ENCODE assay signal across 12 cellular contexts in genomic region chrX:66005832-66006449, GRCh38. TPM values are rescaled to one million over a fixed set of nuclear protein-coding genes. Genes with fewer than 3 reads are reported as not detected.
DNase-seq lines count a peak whose midpoint lies in the region; ATAC-seq, FAIRE-seq and TF ChIP-seq lines count a peak whose summit lies in the region.
"Had no signal": no experiment of that assay in that cellular context is flagged by ENCODE, and none has a peak within 500 bp of the region (broad histone marks: within the 10 kb centered on the region; RNA-seq: fewer than 3 reads in every experiment).

No MANE protein-coding gene starts in this region.

- H3K4me3 ChIP-seq in BLaER1 treated with 17β-estradiol and CSF1 and Interleukin-3, amounts not matched to agents 10 nM and 100 nM = peak overlapping the region in 2 of 10 experiments; percentile 2 to 10; a peak in 2 of 20 replicates
- no peak overlapping the region for H3K4me3 ChIP-seq in K562
- H3K4me3 ChIP-seq in tibial nerve = no peak overlapping the region

- peak overlapping the region; percentile 58 to 84 (median 70) for H3K4me2 ChIP-seq in BLaER1 treated with 17β-estradiol and CSF1 and Interleukin-3, amounts not matched to agents 10 nM and 100 nM
- H3K4me2 ChIP-seq in K562 (ENCODE audit: insufficient read depth, low read length) = peak overlapping the region; percentile 53

- H3K9me1 ChIP-seq in K562 (ENCODE audit: control insufficient read depth, insufficient read depth, low read length) = no peaks in the 10 kb centered on the region

- TF ChIP-seq POLR2A in K562 (conservative IDR thresholded peaks at IDR 0.05) (no peak), tibial nerve (IDR thresholded peaks at IDR 0.05) (no peak)

- TF ChIP-seq CTCF in K562 (IDR thresholded peaks at IDR 0.05 in 2 of 3, conservative IDR thresholded peaks at IDR 0.05 in 1 of 3; ENCODE audit: insufficient read depth in 2 of 3, low read depth in 1 of 3, low read length in 3 of 3) (no peak), tibial nerve (IDR thresholded peaks at IDR 0.05) (no peak)

- H3K4me1 ChIP-seq in BLaER1 treated with 17β-estradiol and CSF1 and Interleukin-3, amounts not matched to agents 10 nM and 100 nM = peaks cover 29 to 97% (median 85%) of the 10 kb centered on the region in 10 experiments
- H3K4me1 ChIP-seq in K562 (replicated peaks in 1 of 2; ENCODE audit: control insufficient read depth in 2 of 2, insufficient read depth in 2 of 2, low read length in 2 of 2) = peaks cover 12 to 81% of the 10 kb centered on the region in 2 experiments; a peak in 4 of 5 replicates
- no peaks in the 10 kb centered on the region for H3K4me1 ChIP-seq in tibial nerve

- peak overlapping the region; percentile 34; the same call in 1 of the 2 replicates for H2AFZ ChIP-seq in K562 (ENCODE audit: low read depth, low read length)

- peaks cover 0 to 11% (median under 1%) of the 10 kb centered on the region in 11 experiments; a peak in 8 of 22 replicates for H3K27me3 ChIP-seq in BLaER1 treated with 17β-estradiol and CSF1 and Interleukin-3, amounts not matched to agents 10 nM and 100 nM
- H3K27me3 ChIP-seq in K562 (ENCODE audit: control insufficient read depth in 2 of 2, insufficient read depth in 2 of 2, low read length in 2 of 2) = no peaks in the 10 kb centered on the region
- H3K27me3 ChIP-seq in tibial nerve = peaks cover 0 to 9% of the 10 kb centered on the region in 2 donors

- CTCF ChIA-PET in K562 (lab: Yijun Ruan, JAX; ENCODE audit: low intra/inter-chr PET ratio) = no interaction called here

- in situ Hi-C loops in K562 (cut with MboI) (no loop called here), ACHN (cut with HindIII; ENCODE audit: low pct_ligation_motif_present, low pct_unique_long_range_greater_than_20kb, low sequenced_read_pairs) (no loop called here)

- 0% methylated on average over 4 of the region's 4 CpGs for WGBS in K562 (ENCODE audit: insufficient coverage, low coverage, missing lambda C conversion rate)
- WGBS in tibial nerve, 2 donors = 72 to 95% methylated on average over 4 of the region's 4 CpGs

- intact Hi-C loops in K562 (cut with micrococcal nuclease) = loop anchor here (5.0 kb wide), 2 partner anchors 79 to 309 kb away; no protein-coding TSS in a partner anchor

- H3K9me3 ChIP-seq in BLaER1 treated with 17β-estradiol and CSF1 and Interleukin-3, amounts not matched to agents 10 nM and 100 nM (replicated peaks in 1 of 11) = peaks cover 3 to 39% (median 17%) of the 10 kb centered on the region in 11 experiments; a peak in 14 of 22 replicates
- H3K9me3 ChIP-seq in K562 (replicated peaks; ENCODE audit: control insufficient read depth, insufficient read depth, low read depth, low read length) (peaks cover 2% of the 10 kb centered on the region; the same call in 1 of the 2 replicates), tibial nerve (no peaks in the 10 kb centered on the region)

- BruUV-seq in K562 (replicated peaks; lab: Mats Ljungman, UMichigan) = TSS peak; percentile 14

- 0 out of 4 replicates have a peak, but pooled peaks of 1 of the 2 experiments have one; percentile 2 for TF ChIP-seq RAD21 in K562 (CRISPR knock-in tag; conservative IDR thresholded peaks at IDR 0.05 in 1 of 2, IDR thresholded peaks at IDR 0.05 in 1 of 2)

- DNase-seq in SKM-1 (lab: John Stamatoyannopoulos, UW; ENCODE audit: unreplicated experiment) (peak; percentile 50), K562 (ENCODE audit: extremely low read depth in 1 of 4, low spot score in 3 of 4) (peak in 1 of 4 experiments; percentile 61), D341Med (ENCODE audit: low spot score) (no peak), ACHN (no peak), HT-29 (ENCODE audit: low spot score) (no peak), tibial nerve (ENCODE audit: low spot score in 2 of 2) (no peak)
- DNase-seq: effector memory CD8-positive, alpha-beta T cell; NCI-H345 had no signal

- TF ChIP-seq EP300 in K562 (IDR thresholded peaks at IDR 0.05; ENCODE audit: low read length) = peak; percentile 47; the same call in 1 of the 2 replicates
- TF ChIP-seq EP300 in tibial nerve (IDR thresholded peaks at IDR 0.05) = no peak

- H4K20me1 ChIP-seq in BLaER1 treated with 17β-estradiol and CSF1 and Interleukin-3, amounts not matched to agents 10 nM and 100 nM = no peaks in the 10 kb centered on the region
- H4K20me1 ChIP-seq in K562 (replicated peaks; ENCODE audit: control insufficient read depth, insufficient read depth, low read length) = no peaks in the 10 kb centered on the region

- H3K27ac ChIP-seq in BLaER1 treated with 17β-estradiol and CSF1 and Interleukin-3, amounts not matched to agents 10 nM and 100 nM = peak overlapping the region; percentile 21 to 88 (median 80); a peak in 21 of 22 replicates
- H3K27ac ChIP-seq in K562 (ENCODE audit: extremely low read depth, low read depth, low read length) = peak overlapping the region; percentile 90
- no peak overlapping the region for H3K27ac ChIP-seq in tibial nerve

- no peak for FAIRE-seq in K562 (lab: Jason Lieb, UNC)
- FAIRE-seq: islet of Langerhans, RCC 7860 had no signal

- H3K36me3 ChIP-seq in BLaER1 treated with 17β-estradiol and CSF1 and Interleukin-3, amounts not matched to agents 10 nM and 100 nM = peaks cover 0 to 6% (median 0%) of the 10 kb centered on the region in 11 experiments; a peak in 1 of 22 replicates
- H3K36me3 ChIP-seq in K562 (ENCODE audit: control insufficient read depth, insufficient read depth, low read length) = peaks cover 3% of the 10 kb centered on the region; the same call in 2 of the 3 replicates
- no peaks in the 10 kb centered on the region for H3K36me3 ChIP-seq in tibial nerve

- peak overlapping the region in 8 of 11 experiments; percentile 44 to 78 (median 69); a peak in 13 of 22 replicates for H3K9ac ChIP-seq in BLaER1 treated with 17β-estradiol and CSF1 and Interleukin-3, amounts not matched to agents 10 nM and 100 nM
- H3K9ac ChIP-seq in K562 (ENCODE audit: insufficient read depth in 1 of 2, low read depth in 2 of 2, low read length in 2 of 2) = peak overlapping the region in 1 of 2 experiments; percentile 66; a peak in 2 of 4 replicates

- POLR2A ChIA-PET in K562 (lab: Yijun Ruan, JAX) = interaction anchor here (0.6 to 2.0 kb wide), 7 partner anchors 8 to 33 kb away, joined by 3 to 9 read pairs (median 4); no protein-coding TSS in a partner anchor

- ATAC-seq in GM18511 (IDR thresholded peaks at IDR 0.05; ENCODE audit: unreplicated experiment) = peak; percentile 34
- ATAC-seq in K562 = peak; percentile 8
- ATAC-seq: effector memory CD8-positive, alpha-beta T cell had no signal

- H3K79me2 ChIP-seq in K562 (ENCODE audit: control insufficient read depth, insufficient read depth, low read length) = peaks cover 43% of the 10 kb centered on the region

TF ChIP-seq in K562, 482 proteins besides CTCF, POLR2A, EP300 and RAD21 (continues in another document):
- TF ChIP-seq CTBP1 (IDR thresholded peaks at IDR 0.05; ENCODE audit: borderline replicate concordance) (peak; percentile 64; the same call in 1 of the 2 replicates), SOX6 (IDR thresholded peaks at IDR 0.05) (peak; percentile 68; the same call in 1 of the 2 replicates), ZNF589 (CRISPR knock-in tag; IDR thresholded peaks at IDR 0.05; ENCODE audit: low read depth) (0 out of 2 replicates have a peak, but pooled peaks have one; percentile 15), ZNF197 (CRISPR knock-in tag; IDR thresholded peaks at IDR 0.05; ENCODE audit: low read depth) (no peak; the same call in 1 of the 2 replicates), DMBX1 (CRISPR knock-in tag; IDR thresholded peaks at IDR 0.05; ENCODE audit: borderline replicate concordance) (peak; percentile 61), MTA1 (IDR thresholded peaks at IDR 0.05; ENCODE audit: borderline replicate concordance) (peak; percentile 53; the same call in 1 of the 2 replicates), NCOR1 (IDR thresholded peaks at IDR 0.05) (0 out of 2 replicates have a peak, but pooled peaks have one; percentile 1)

RNA-seq across cellular contexts. Expression of gene VSIG4, which starts 33.9 kb away (rescaled TPM):
- not detected in 2 replicates for total RNA-seq in K562 (2011; cell fraction: chromatin; rRNA removed; ENCODE audit: low replicate concordance)
- 0.17 TPM in 1 of 2 replicates, not detected in the other for total RNA-seq in K562 (2011; cell fraction: nucleolus; rRNA removed)
- total RNA-seq in K562 (2011; cell fraction: nucleoplasm; rRNA removed) = 0.37 TPM in 1 of 2 replicates, not detected in the other
- total RNA-seq in K562 (2014; rRNA removed) (not detected in 2 replicates), K562 (2014; rRNA removed; fragmentation: Illumina TruSeq; extraction: Trizol) (0.22 and 0.29 TPM in 2 replicates), K562 (2015; rRNA removed; fragmentation: Illumina TruSeq; extraction: Trizol) (0.23 and 0.33 TPM in 2 replicates), K562 (2021) (0.47 and 0.49 TPM in 2 replicates), tibial nerve (100 to 1,000 TPM in 2 of 4 donors, 10 to 100 TPM in 2; 81.3 to 283 (median 101) TPM)
- polyA plus RNA-seq in K562 (2011; rRNA removed) (0.22 and 0.58 TPM in 2 replicates), K562 (2014; fragmentation: Illumina TruSeq; extraction: Trizol) (0.43 and 0.46 TPM in 2 replicates), K562 (2014; fragmentation: Nextera tagmentation; extraction: Ambion mirVana) (1 to 10 TPM in 1 of 2 experiments, under 1 TPM in 1; 0.91 to 1.6 TPM), K562 (2014; rRNA removed) (0.12 and 0.61 TPM in 2 replicates)
- 0.52 and 1.0 TPM in 2 replicates for polyA plus RNA-seq in K562 (2011; cell fraction: cytosol; rRNA removed)
- 0.48 and 1.2 TPM in 2 replicates for polyA plus RNA-seq in K562 (2011; cell fraction: nucleus; rRNA removed)
- 0.21 and 1.1 TPM in 2 replicates for polyA plus RNA-seq in K562 (2012)
- 0.35 and 0.42 TPM in 2 replicates for polyA minus RNA-seq in K562 (2011; rRNA and poly(A)+ RNA removed)
- not detected in 2 replicates for polyA minus RNA-seq in K562 (2011; cell fraction: cytosol; rRNA and poly(A)+ RNA removed)
- 0.22 TPM in 1 of 2 replicates, not detected in the other for polyA minus RNA-seq in K562 (2011; cell fraction: nucleus; rRNA and poly(A)+ RNA removed)
- total RNA-seq in HT-29 (2014; rRNA removed; shearing (Covaris generic)) = not detected in 2 replicates

Comparison
In these comparisons a context has a peak if more than half of its experiments do, and no peak if none do; other contexts are left out.
1. H3K27ac ChIP-seq: peak in BLaER1 treated with 17β-estradiol and CSF1 and Interleukin-3, amounts not matched to agents 10 nM and 100 nM (11 of 11) and K562 (single experiment); none in tibial nerve (0 of 4).
2. RNA of gene VSIG4, which starts 33.9 kb away (total RNA-seq): 81.3 to 283 TPM in tibial nerve; 0.17 to 0.49 TPM in K562 and not detected in HT-29; every median in the first group is over 10 times any median in the second.